In the genomic region with DNA sequence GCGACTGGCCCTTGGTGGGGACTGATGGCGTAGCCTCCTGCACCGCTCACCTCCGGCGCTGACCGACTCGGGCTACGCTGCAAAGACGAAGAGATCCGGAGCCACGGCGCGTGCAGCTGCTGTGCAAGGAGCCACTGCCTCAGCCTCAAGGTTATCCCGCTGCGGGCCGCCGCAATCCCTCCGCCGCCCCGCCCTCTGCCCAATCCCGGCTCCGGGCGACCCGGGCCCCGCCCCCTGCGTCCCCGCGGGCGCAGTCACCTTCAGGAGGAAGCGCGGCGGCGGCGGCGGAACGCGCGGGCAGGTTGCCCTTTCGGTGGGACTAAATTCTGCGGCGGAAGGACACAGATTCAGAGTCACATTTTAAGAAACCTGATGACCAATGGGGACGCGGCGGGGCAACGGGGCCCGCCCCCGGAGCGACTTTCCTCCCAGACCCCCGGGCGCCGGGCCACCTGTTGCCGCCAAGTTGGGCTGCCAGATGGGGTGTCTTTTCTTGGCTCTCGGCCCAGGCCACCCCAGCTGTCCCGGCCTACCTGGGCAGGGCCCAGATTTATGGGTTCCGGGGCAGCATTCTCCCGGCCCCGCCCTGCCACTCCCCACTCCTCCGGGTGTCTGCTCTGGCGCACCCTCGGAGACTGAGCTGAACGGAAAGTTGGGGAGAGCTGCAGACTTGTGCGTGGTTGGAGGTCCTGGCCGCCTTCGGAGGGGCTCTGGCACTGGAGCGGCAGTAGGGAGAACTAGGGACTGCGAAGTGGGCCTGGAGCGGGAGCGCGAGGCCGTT, we compare ENCODE assay signal across 1 cellular context.
TF ChIP-seq lines count a peak whose summit lies in the region.

A gene (minus strand): TSS at position 125 of the 781 bp plus-strand sequence. CDS start 12,093 bp downstream, outside the sequence.

TF ChIP-seq in K562, 482 proteins besides CTCF, POLR2A, EP300 and RAD21 (continued from another document and continues in another):
- TF ChIP-seq, protein P1, sequence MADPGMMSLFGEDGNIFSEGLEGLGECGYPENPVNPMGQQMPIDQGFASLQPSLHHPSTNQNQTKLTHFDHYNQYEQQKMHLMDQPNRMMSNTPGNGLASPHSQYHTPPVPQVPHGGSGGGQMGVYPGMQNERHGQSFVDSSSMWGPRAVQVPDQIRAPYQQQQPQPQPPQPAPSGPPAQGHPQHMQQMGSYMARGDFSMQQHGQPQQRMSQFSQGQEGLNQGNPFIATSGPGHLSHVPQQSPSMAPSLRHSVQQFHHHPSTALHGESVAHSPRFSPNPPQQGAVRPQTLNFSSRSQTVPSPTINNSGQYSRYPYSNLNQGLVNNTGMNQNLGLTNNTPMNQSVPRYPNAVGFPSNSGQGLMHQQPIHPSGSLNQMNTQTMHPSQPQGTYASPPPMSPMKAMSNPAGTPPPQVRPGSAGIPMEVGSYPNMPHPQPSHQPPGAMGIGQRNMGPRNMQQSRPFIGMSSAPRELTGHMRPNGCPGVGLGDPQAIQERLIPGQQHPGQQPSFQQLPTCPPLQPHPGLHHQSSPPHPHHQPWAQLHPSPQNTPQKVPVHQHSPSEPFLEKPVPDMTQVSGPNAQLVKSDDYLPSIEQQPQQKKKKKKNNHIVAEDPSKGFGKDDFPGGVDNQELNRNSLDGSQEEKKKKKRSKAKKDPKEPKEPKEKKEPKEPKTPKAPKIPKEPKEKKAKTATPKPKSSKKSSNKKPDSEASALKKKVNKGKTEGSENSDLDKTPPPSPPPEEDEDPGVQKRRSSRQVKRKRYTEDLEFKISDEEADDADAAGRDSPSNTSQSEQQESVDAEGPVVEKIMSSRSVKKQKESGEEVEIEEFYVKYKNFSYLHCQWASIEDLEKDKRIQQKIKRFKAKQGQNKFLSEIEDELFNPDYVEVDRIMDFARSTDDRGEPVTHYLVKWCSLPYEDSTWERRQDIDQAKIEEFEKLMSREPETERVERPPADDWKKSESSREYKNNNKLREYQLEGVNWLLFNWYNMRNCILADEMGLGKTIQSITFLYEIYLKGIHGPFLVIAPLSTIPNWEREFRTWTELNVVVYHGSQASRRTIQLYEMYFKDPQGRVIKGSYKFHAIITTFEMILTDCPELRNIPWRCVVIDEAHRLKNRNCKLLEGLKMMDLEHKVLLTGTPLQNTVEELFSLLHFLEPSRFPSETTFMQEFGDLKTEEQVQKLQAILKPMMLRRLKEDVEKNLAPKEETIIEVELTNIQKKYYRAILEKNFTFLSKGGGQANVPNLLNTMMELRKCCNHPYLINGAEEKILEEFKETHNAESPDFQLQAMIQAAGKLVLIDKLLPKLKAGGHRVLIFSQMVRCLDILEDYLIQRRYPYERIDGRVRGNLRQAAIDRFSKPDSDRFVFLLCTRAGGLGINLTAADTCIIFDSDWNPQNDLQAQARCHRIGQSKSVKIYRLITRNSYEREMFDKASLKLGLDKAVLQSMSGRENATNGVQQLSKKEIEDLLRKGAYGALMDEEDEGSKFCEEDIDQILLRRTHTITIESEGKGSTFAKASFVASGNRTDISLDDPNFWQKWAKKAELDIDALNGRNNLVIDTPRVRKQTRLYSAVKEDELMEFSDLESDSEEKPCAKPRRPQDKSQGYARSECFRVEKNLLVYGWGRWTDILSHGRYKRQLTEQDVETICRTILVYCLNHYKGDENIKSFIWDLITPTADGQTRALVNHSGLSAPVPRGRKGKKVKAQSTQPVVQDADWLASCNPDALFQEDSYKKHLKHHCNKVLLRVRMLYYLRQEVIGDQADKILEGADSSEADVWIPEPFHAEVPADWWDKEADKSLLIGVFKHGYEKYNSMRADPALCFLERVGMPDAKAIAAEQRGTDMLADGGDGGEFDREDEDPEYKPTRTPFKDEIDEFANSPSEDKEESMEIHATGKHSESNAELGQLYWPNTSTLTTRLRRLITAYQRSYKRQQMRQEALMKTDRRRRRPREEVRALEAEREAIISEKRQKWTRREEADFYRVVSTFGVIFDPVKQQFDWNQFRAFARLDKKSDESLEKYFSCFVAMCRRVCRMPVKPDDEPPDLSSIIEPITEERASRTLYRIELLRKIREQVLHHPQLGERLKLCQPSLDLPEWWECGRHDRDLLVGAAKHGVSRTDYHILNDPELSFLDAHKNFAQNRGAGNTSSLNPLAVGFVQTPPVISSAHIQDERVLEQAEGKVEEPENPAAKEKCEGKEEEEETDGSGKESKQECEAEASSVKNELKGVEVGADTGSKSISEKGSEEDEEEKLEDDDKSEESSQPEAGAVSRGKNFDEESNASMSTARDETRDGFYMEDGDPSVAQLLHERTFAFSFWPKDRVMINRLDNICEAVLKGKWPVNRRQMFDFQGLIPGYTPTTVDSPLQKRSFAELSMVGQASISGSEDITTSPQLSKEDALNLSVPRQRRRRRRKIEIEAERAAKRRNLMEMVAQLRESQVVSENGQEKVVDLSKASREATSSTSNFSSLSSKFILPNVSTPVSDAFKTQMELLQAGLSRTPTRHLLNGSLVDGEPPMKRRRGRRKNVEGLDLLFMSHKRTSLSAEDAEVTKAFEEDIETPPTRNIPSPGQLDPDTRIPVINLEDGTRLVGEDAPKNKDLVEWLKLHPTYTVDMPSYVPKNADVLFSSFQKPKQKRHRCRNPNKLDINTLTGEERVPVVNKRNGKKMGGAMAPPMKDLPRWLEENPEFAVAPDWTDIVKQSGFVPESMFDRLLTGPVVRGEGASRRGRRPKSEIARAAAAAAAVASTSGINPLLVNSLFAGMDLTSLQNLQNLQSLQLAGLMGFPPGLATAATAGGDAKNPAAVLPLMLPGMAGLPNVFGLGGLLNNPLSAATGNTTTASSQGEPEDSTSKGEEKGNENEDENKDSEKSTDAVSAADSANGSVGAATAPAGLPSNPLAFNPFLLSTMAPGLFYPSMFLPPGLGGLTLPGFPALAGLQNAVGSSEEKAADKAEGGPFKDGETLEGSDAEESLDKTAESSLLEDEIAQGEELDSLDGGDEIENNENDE (IDR thresholded peaks at IDR 0.05; ENCODE audit: low read depth, low read length): no peak
- TF ChIP-seq SMARCC2 (IDR thresholded peaks at IDR 0.05; ENCODE audit: low read depth) (no peak), ZNF12 (CRISPR knock-in tag; IDR thresholded peaks at IDR 0.05) (peak; percentile 98), GATA2 (CRISPR knock-in tag; IDR thresholded peaks at IDR 0.05) (no peak), GABPA (tag; conservative IDR thresholded peaks at IDR 0.05; ENCODE audit: low read depth) (peak; percentile 60), RBM17 (IDR thresholded peaks at IDR 0.05; ENCODE audit: borderline replicate concordance, low read depth, low read length) (no peak), BACH1 (tag; IDR thresholded peaks at IDR 0.05) (no peak), CXXC5 (CRISPR knock-in tag; IDR thresholded peaks at IDR 0.05) (peak; percentile 96), HNRNPLL (IDR thresholded peaks at IDR 0.05; ENCODE audit: low read depth, low read length, poor library complexity, severe bottlenecking) (peak; percentile 83), SNRNP70 (optimal IDR thresholded peaks at IDR 0.05; ENCODE audit: low read depth, low read length) (no peak), PRMT5 (CRISPR knock-in tag; IDR thresholded peaks at IDR 0.05) (no peak), ELF2 (CRISPR knock-in tag; IDR thresholded peaks at IDR 0.05) (no peak), CBX3 (IDR thresholded peaks at IDR 0.05; ENCODE audit: borderline replicate concordance in 1 of 2, low read length in 2 of 2) (no peak), HDAC3 (IDR thresholded peaks at IDR 0.05; ENCODE audit: borderline replicate concordance, partially characterized antibody) (no peak), KLF6 (CRISPR knock-in tag; IDR thresholded peaks at IDR 0.05; ENCODE audit: borderline replicate concordance) (no peak), SIN3A (IDR thresholded peaks at IDR 0.05; ENCODE audit: borderline replicate concordance in 2 of 2, control insufficient read depth in 1 of 2, low read depth in 2 of 2, low read length in 2 of 2) (0 out of 4 replicates have a peak, but pooled peaks of 1 of the 2 experiments have one; percentile 45), NFYB (IDR thresholded peaks at IDR 0.05; ENCODE audit: extremely low read depth, insufficient read length) (peak; percentile 51), ZNF140 (CRISPR knock-in tag; IDR thresholded peaks at IDR 0.05) (no peak), RCOR1 (IDR thresholded peaks at IDR 0.05; ENCODE audit: borderline replicate concordance in 1 of 2, low read depth in 2 of 2, low read length in 2 of 2) (peak in 1 of 2 experiments; percentile 79; a peak in 1 of 4 replicates), POU5F1 (IDR thresholded peaks at IDR 0.05; ENCODE audit: borderline replicate concordance, low read depth, low read length, partially characterized antibody) (no peak), MYBL2 (IDR thresholded peaks at IDR 0.05; ENCODE audit: low read depth) (no peak), MYBL2 (CRISPR knock-in tag; IDR thresholded peaks at IDR 0.05; ENCODE audit: borderline replicate concordance) (no peak), ZNF668 (CRISPR knock-in tag; IDR thresholded peaks at IDR 0.05) (no peak), ZNF184 (CRISPR knock-in tag; IDR thresholded peaks at IDR 0.05) (no peak), SMC3 (conservative IDR thresholded peaks at IDR 0.05; ENCODE audit: insufficient read depth, low read depth, low read length) (no peak), KDM2B (CRISPR knock-in tag; IDR thresholded peaks at IDR 0.05) (0 out of 2 replicates have a peak, but pooled peaks have one; percentile 55), POLR2AphosphoS5 (IDR thresholded peaks at IDR 0.05; ENCODE audit: control insufficient read depth, insufficient read depth, low read depth, low read length) (peak; percentile 77), SETDB1 (IDR thresholded peaks at IDR 0.05; ENCODE audit: low read length) (no peak), NRF1 (conservative IDR thresholded peaks at IDR 0.05 in 1 of 2, IDR thresholded peaks at IDR 0.05 in 1 of 2) (peak; percentile 76 to 80)
- TF ChIP-seq, protein P2, sequence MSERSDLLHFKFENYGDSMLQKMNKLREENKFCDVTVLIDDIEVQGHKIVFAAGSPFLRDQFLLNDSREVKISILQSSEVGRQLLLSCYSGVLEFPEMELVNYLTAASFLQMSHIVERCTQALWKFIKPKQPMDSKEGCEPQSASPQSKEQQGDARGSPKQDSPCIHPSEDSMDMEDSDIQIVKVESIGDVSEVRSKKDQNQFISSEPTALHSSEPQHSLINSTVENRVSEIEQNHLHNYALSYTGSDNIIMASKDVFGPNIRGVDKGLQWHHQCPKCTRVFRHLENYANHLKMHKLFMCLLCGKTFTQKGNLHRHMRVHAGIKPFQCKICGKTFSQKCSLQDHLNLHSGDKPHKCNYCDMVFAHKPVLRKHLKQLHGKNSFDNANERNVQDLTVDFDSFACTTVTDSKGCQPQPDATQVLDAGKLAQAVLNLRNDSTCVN (CRISPR knock-in tag; IDR thresholded peaks at IDR 0.05): no peak
- TF ChIP-seq, protein P3, sequence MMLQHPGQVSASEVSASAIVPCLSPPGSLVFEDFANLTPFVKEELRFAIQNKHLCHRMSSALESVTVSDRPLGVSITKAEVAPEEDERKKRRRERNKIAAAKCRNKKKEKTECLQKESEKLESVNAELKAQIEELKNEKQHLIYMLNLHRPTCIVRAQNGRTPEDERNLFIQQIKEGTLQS (IDR thresholded peaks at IDR 0.05): peak; percentile 57
- TF ChIP-seq, protein P3 (CRISPR knock-in tag; conservative IDR thresholded peaks at IDR 0.05): no peak
- TF ChIP-seq, protein P4, sequence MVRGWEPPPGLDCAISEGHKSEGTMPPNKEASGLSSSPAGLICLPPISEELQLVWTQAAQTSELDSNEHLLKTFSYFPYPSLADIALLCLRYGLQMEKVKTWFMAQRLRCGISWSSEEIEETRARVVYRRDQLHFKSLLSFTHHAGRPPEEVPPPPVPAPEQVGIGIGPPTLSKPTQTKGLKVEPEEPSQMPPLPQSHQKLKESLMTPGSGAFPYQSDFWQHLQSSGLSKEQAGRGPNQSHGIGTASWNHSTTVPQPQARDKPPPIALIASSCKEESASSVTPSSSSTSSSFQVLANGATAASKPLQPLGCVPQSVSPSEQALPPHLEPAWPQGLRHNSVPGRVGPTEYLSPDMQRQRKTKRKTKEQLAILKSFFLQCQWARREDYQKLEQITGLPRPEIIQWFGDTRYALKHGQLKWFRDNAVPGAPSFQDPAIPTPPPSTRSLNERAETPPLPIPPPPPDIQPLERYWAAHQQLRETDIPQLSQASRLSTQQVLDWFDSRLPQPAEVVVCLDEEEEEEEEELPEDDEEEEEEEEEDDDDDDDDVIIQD (CRISPR knock-in tag; IDR thresholded peaks at IDR 0.05): no peak
- TF ChIP-seq, protein P5, sequence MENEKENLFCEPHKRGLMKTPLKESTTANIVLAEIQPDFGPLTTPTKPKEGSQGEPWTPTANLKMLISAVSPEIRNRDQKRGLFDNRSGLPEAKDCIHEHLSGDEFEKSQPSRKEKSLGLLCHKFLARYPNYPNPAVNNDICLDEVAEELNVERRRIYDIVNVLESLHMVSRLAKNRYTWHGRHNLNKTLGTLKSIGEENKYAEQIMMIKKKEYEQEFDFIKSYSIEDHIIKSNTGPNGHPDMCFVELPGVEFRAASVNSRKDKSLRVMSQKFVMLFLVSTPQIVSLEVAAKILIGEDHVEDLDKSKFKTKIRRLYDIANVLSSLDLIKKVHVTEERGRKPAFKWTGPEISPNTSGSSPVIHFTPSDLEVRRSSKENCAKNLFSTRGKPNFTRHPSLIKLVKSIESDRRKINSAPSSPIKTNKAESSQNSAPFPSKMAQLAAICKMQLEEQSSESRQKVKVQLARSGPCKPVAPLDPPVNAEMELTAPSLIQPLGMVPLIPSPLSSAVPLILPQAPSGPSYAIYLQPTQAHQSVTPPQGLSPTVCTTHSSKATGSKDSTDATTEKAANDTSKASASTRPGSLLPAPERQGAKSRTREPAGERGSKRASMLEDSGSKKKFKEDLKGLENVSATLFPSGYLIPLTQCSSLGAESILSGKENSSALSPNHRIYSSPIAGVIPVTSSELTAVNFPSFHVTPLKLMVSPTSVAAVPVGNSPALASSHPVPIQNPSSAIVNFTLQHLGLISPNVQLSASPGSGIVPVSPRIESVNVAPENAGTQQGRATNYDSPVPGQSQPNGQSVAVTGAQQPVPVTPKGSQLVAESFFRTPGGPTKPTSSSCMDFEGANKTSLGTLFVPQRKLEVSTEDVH (IDR thresholded peaks at IDR 0.05; ENCODE audit: low read depth, partially characterized antibody): no peak
- TF ChIP-seq, protein P6, sequence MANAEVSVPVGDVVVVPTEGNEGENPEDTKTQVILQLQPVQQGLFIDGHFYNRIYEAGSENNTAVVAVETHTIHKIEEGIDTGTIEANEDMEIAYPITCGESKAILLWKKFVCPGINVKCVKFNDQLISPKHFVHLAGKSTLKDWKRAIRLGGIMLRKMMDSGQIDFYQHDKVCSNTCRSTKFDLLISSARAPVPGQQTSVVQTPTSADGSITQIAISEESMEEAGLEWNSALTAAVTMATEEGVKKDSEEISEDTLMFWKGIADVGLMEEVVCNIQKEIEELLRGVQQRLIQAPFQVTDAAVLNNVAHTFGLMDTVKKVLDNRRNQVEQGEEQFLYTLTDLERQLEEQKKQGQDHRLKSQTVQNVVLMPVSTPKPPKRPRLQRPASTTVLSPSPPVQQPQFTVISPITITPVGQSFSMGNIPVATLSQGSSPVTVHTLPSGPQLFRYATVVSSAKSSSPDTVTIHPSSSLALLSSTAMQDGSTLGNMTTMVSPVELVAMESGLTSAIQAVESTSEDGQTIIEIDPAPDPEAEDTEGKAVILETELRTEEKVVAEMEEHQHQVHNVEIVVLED (CRISPR knock-in tag; IDR thresholded peaks at IDR 0.05): peak; percentile 80
- TF ChIP-seq, protein P7, sequence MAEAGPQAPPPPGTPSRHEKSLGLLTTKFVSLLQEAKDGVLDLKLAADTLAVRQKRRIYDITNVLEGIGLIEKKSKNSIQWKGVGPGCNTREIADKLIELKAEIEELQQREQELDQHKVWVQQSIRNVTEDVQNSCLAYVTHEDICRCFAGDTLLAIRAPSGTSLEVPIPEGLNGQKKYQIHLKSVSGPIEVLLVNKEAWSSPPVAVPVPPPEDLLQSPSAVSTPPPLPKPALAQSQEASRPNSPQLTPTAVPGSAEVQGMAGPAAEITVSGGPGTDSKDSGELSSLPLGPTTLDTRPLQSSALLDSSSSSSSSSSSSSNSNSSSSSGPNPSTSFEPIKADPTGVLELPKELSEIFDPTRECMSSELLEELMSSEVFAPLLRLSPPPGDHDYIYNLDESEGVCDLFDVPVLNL (CRISPR knock-in tag; IDR thresholded peaks at IDR 0.05; ENCODE audit: low read depth): no peak
